ENCODE assay signal across 11 cellular contexts in the genomic region with DNA sequence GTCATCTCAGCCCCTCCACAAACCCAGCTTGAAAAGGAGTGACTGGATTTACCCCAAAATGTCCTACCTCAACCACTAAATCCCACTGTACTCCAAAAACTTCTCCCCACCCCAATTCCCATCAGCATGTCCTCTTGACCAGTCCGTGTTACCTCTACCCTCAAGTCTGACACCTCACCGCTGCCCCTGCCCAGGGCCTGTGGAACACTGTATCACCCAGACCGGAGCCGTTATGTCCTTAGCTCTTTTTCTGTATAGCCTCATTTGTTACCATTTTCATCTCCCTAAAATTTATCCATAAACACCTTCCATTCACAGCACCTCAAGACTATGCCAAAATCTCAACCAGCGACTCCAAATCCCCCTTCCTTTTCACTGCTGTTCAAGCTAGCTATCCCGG. TPM values are rescaled to one million over a fixed set of nuclear protein-coding genes. Genes with fewer than 3 reads are reported as not detected.
DNase-seq lines count a peak whose midpoint lies in the region; ATAC-seq, FAIRE-seq and TF ChIP-seq lines count a peak whose summit lies in the region.
"Had no signal": no experiment of that assay in that cellular context is flagged by ENCODE, and none has a peak within 500 bp of the region (broad histone marks: within the 10 kb centered on the region; RNA-seq: fewer than 3 reads in every experiment).

No MANE protein-coding gene starts in this region.

- H3K27ac Mint-ChIP-seq in neural progenitor cell, result no peak overlapping the region

- H3K9me2 ChIP-seq in Loucy (replicated peaks; ENCODE audit: low read depth, low read length), result no peaks in the 10 kb centered on the region

- H3K9me3 ChIP-seq in Loucy (ENCODE audit: insufficient read depth, low read depth, low read length) (no peaks in the 10 kb centered on the region), duodenal mucosa (ENCODE audit: control insufficient read depth in 1 of 2, low read length in 2 of 2) (no peaks in the 10 kb centered on the region), neural progenitor cell (ENCODE audit: low read depth) (no peaks in the 10 kb centered on the region)

- no peaks in the 10 kb centered on the region for H3K9me3 Mint-ChIP-seq in neural progenitor cell

- peaks cover 55% of the 10 kb centered on the region for H3K4me1 Mint-ChIP-seq in neural progenitor cell

- H2AFZ ChIP-seq in Loucy (ENCODE audit: low read length), result no peak overlapping the region
- no peak overlapping the region for H2AFZ ChIP-seq in neural progenitor cell (replicated peaks)

- peaks cover 10% of the 10 kb centered on the region for H3K27me3 Mint-ChIP-seq in neural progenitor cell (ENCODE audit: insufficient read depth, low read depth)

- H3K36me3 ChIP-seq in Loucy (ENCODE audit: insufficient read depth, low read length), result peaks cover 18% of the 10 kb centered on the region; the same call in 1 of the 2 replicates
- peaks cover 16 to 30% of the 10 kb centered on the region in 2 donors for H3K36me3 ChIP-seq in duodenal mucosa (ENCODE audit: control insufficient read depth in 1 of 2, insufficient read depth in 2 of 2, low read length in 2 of 2)
- H3K36me3 ChIP-seq in neural progenitor cell, result no peaks in the 10 kb centered on the region

- H3K27me3 ChIP-seq in Loucy (ENCODE audit: insufficient read depth, low read length, poor library complexity, severe bottlenecking), result peaks cover 5% of the 10 kb centered on the region
- no peaks in the 10 kb centered on the region for H3K27me3 ChIP-seq in duodenal mucosa (ENCODE audit: control insufficient read depth in 1 of 2, insufficient read depth in 2 of 2, low read length in 2 of 2)
- no peaks in the 10 kb centered on the region for H3K27me3 ChIP-seq in neural progenitor cell

- H4K20me1 ChIP-seq in Loucy (ENCODE audit: insufficient read depth, low read length, poor library complexity, severe bottlenecking), result peaks cover 43% of the 10 kb centered on the region
- peaks cover 42% of the 10 kb centered on the region for H4K20me1 ChIP-seq in neural progenitor cell (ENCODE audit: low read depth)

- H3K27ac ChIP-seq in duodenal mucosa (ENCODE audit: low read depth, low read length) (no peak overlapping the region), neural progenitor cell (peak overlapping the region; percentile 75)
- H3K27ac ChIP-seq: KMS-11 had no signal

- H3K4me3 ChIP-seq in AG10803 (ENCODE audit: low read length), result peak overlapping the region; percentile 94; the same call in 1 of the 2 replicates
- peak overlapping the region; percentile 96 for H3K4me3 ChIP-seq in Loucy (ENCODE audit: low read length, poor library complexity, severe bottlenecking)
- H3K4me3 ChIP-seq in duodenal mucosa (ENCODE audit: low read depth in 1 of 2, low read length in 2 of 2), result peak overlapping the region; percentile 73 to 94
- peak overlapping the region; percentile 99 for H3K4me3 ChIP-seq in neural progenitor cell

- peak overlapping the region; percentile 72 for H3K4me2 ChIP-seq in Loucy (ENCODE audit: low read depth, low read length, poor library complexity, severe bottlenecking)
- peak overlapping the region; percentile 74 for H3K4me2 ChIP-seq in neural progenitor cell
- H3K4me2 ChIP-seq: KMS-11 had no signal

- H3F3A ChIP-seq in Loucy (ENCODE audit: low read depth), result peaks cover 9% of the 10 kb centered on the region
- H3F3A ChIP-seq in neural progenitor cell (ENCODE audit: low read depth), result peaks cover 69% of the 10 kb centered on the region

- no peak for ATAC-seq in HG03025 (IDR thresholded peaks at IDR 0.05; ENCODE audit: low FRiP score, unreplicated experiment)
- ATAC-seq in omental fat pad (ENCODE audit: low FRiP score), result no peak

- DNase-seq in AG10803 (ENCODE audit: low read depth) (no peak), neural progenitor cell (ENCODE audit: low spot score) (no peak), RCC 7860 (ENCODE audit: low spot score) (no peak), omental fat pad (ENCODE audit: low spot score) (no peak), NCI-H2227 (lab: John Stamatoyannopoulos, UW; ENCODE audit: unreplicated experiment) (no peak)
- DNase-seq: GF-D8, SHP77 treated with DMSO at 0.1 percent for 48 hours had no signal

- FAIRE-seq in RCC 7860 (lab: Jason Lieb, UNC), result no peak

- peaks cover 33% of the 10 kb centered on the region for H3K36me3 Mint-ChIP-seq in neural progenitor cell

- TF ChIP-seq CTCF in AG10803 (conservative IDR thresholded peaks at IDR 0.05; ENCODE audit: low read length) (no peak), Loucy (conservative IDR thresholded peaks at IDR 0.05; ENCODE audit: low read length) (no peak), neural progenitor cell (IDR thresholded peaks at IDR 0.05) (no peak), omental fat pad (IDR thresholded peaks at IDR 0.05) (no peak)

- H3K4me1 ChIP-seq in Loucy (ENCODE audit: insufficient read depth, low read length, poor library complexity, severe bottlenecking), result peaks cover 45% of the 10 kb centered on the region
- H3K4me1 ChIP-seq in duodenal mucosa (ENCODE audit: control insufficient read depth in 1 of 2, insufficient read depth in 2 of 2, low read length in 2 of 2), result peaks cover 58 to 62% of the 10 kb centered on the region in 2 donors
- peaks cover 28% of the 10 kb centered on the region for H3K4me1 ChIP-seq in neural progenitor cell

- H3K4me3 Mint-ChIP-seq in neural progenitor cell, result peak overlapping the region; percentile 99

- H3K9ac ChIP-seq in Loucy (ENCODE audit: low read depth, low read length, poor library complexity, severe bottlenecking) (peak overlapping the region; percentile 98), duodenal mucosa (ENCODE audit: low read depth in 1 of 2, low read length in 2 of 2) (no peak overlapping the region), neural progenitor cell (no peak overlapping the region)
- H3K9ac ChIP-seq: KMS-11 had no signal

- H3K79me2 ChIP-seq in Loucy (ENCODE audit: insufficient read depth, low read length) (peaks cover 82% of the 10 kb centered on the region), neural progenitor cell (ENCODE audit: low read depth) (peaks cover 90% of the 10 kb centered on the region)

RNA-seq across cellular contexts. Expression of a gene that starts 2.4 kb away (rescaled TPM):
- 31.6 and 59.1 TPM in 2 replicates for total RNA-seq in neural progenitor cell (ENCODE audit: low replicate concordance)
- total RNA-seq in omental fat pad, result 10 to 100 TPM; 22.1 to 43.8 (median 28.9) TPM

RNA-seq across cellular contexts. Expression of a gene that starts 2.5 kb away (rescaled TPM):
- total RNA-seq in neural progenitor cell (ENCODE audit: low replicate concordance) (43.9 and 113 TPM in 2 replicates), omental fat pad (10 to 100 TPM; 22.7 to 41.6 (median 23.6) TPM)

RNA-seq across cellular contexts. Expression of a gene that starts 5.4 kb away (rescaled TPM):
- total RNA-seq in neural progenitor cell (ENCODE audit: low replicate concordance) (225 and 276 TPM in 2 replicates), omental fat pad (100 to 1,000 TPM; 316 to 526 (median 376) TPM)

RNA-seq across cellular contexts. Expression of a gene that starts 14.7 kb away (rescaled TPM):
- 46.5 and 55.3 TPM in 2 replicates for total RNA-seq in neural progenitor cell (ENCODE audit: low replicate concordance)
- 10 to 100 TPM; 47.9 to 66.2 (median 61.8) TPM for total RNA-seq in omental fat pad

RNA-seq across cellular contexts. Expression of a gene that starts 15.2 kb away (rescaled TPM):
- total RNA-seq in neural progenitor cell (ENCODE audit: low replicate concordance) (17.5 and 42.2 TPM in 2 replicates), omental fat pad (10 to 100 TPM; 25.9 to 34.5 (median 30.1) TPM)
